Comparison of ENCODE assay signal across 15 cellular contexts in genomic region chr22:47446821-47447810, GRCh38.
A peak's percentile ranks its signal among the peaks of the same experiment; 100 is the strongest.
DNase-seq lines count a peak whose midpoint lies in the region; ATAC-seq and TF ChIP-seq lines count a peak whose summit lies in the region.
"Had no signal": no experiment of that assay in that cellular context is flagged by ENCODE, and none has a peak within 500 bp of the region (broad histone marks: within the 10 kb centered on the region; RNA-seq: fewer than 3 reads in every experiment).

No MANE protein-coding gene starts in this region.

- WGBS in esophagus muscularis mucosa = 90% methylated on average over 28 of the region's 28 CpGs

- H3K4me1 Mint-ChIP-seq in activated CD8-positive, alpha-beta memory T cell treated with anti-CD3 and anti-CD28 coated beads, Interleukin-2, amount 10 ng/mL, durations not matched to agents 7 days and 5 days = no peaks in the 10 kb centered on the region
- no peaks in the 10 kb centered on the region for H3K4me1 Mint-ChIP-seq in CD4-positive, alpha-beta T cell (ENCODE audit: low read depth)
- H3K4me1 Mint-ChIP-seq in effector memory CD8-positive, alpha-beta T cell (ENCODE audit: low read depth in 2 of 2) = peaks cover 4 to 6% of the 10 kb centered on the region in 2 donors
- H3K4me1 Mint-ChIP-seq: CD14-positive monocyte; CD8-positive, alpha-beta memory T cell; GM23338 had no signal

- no peaks in the 10 kb centered on the region for H3K36me3 ChIP-seq in esophagus muscularis mucosa

- CTCF ChIA-PET in activated CD8-positive, alpha-beta memory T cell treated with anti-CD3 and anti-CD28 coated beads, Interleukin-2, amount 10 ng/mL, durations not matched to agents 7 days and 5 days (lab: Charles Lee) = no interaction called here
- CTCF ChIA-PET in CD4-positive, alpha-beta T cell (lab: Charles Lee) = no interaction called here

- H3K27me3 ChIP-seq in esophagus muscularis mucosa = peaks cover 0 to 49% (median 0%) of the 10 kb centered on the region in 4 donors
- no peaks in the 10 kb centered on the region for H3K27me3 ChIP-seq in CD4-positive, alpha-beta T cell (ENCODE audit: control insufficient read depth, insufficient read depth, low read length)

- H3K9me3 ChIP-seq in esophagus muscularis mucosa = peaks cover 0 to 10% (median 0%) of the 10 kb centered on the region in 4 donors
- H3K9me3 ChIP-seq in CD4-positive, alpha-beta T cell (ENCODE audit: control insufficient read depth, low read length) = peaks cover 6% of the 10 kb centered on the region
- H3K9me3 ChIP-seq: Caco-2 had no signal

- peaks cover 13% of the 10 kb centered on the region for H3K9me3 Mint-ChIP-seq in activated CD8-positive, alpha-beta memory T cell treated with anti-CD3 and anti-CD28 coated beads, Interleukin-2, amount 10 ng/mL, durations not matched to agents 7 days and 5 days (ENCODE audit: low read depth)
- peaks cover 4% of the 10 kb centered on the region for H3K9me3 Mint-ChIP-seq in CD4-positive, alpha-beta T cell
- H3K9me3 Mint-ChIP-seq in effector memory CD8-positive, alpha-beta T cell = peaks cover 0 to 4% of the 10 kb centered on the region in 2 donors

- H3K27ac Mint-ChIP-seq in activated CD8-positive, alpha-beta memory T cell treated with anti-CD3 and anti-CD28 coated beads, Interleukin-2, amount 10 ng/mL, durations not matched to agents 7 days and 5 days = no peak overlapping the region
- no peak overlapping the region for H3K27ac Mint-ChIP-seq in CD4-positive, alpha-beta T cell
- H3K27ac Mint-ChIP-seq in effector memory CD8-positive, alpha-beta T cell = no peak overlapping the region
- H3K27ac Mint-ChIP-seq: CD14-positive monocyte, GM23338 had no signal

- H3K4me1 ChIP-seq in esophagus muscularis mucosa = no peaks in the 10 kb centered on the region
- H3K4me1 ChIP-seq: Caco-2 had no signal

- no peak overlapping the region for H3K4me3 ChIP-seq in esophagus muscularis mucosa
- H3K4me3 ChIP-seq: GM23338 had no signal

- H3K27ac ChIP-seq in esophagus muscularis mucosa (replicated peaks in 1 of 4) = no peak overlapping the region
- H3K27ac ChIP-seq in CD4-positive, alpha-beta T cell (ENCODE audit: low read depth, low read length) = no peak overlapping the region
- H3K27ac ChIP-seq: 22Rv1 had no signal

- H3K27me3 Mint-ChIP-seq in activated CD8-positive, alpha-beta memory T cell treated with anti-CD3 and anti-CD28 coated beads, Interleukin-2, amount 10 ng/mL, durations not matched to agents 7 days and 5 days = no peaks in the 10 kb centered on the region
- H3K27me3 Mint-ChIP-seq in CD4-positive, alpha-beta T cell = peaks cover 18% of the 10 kb centered on the region
- H3K27me3 Mint-ChIP-seq in effector memory CD8-positive, alpha-beta T cell = peaks cover 24 to 27% of the 10 kb centered on the region in 2 donors

- no peak overlapping the region for H3K4me3 Mint-ChIP-seq in activated CD8-positive, alpha-beta memory T cell treated with anti-CD3 and anti-CD28 coated beads, Interleukin-2, amount 10 ng/mL, durations not matched to agents 7 days and 5 days
- no peak overlapping the region for H3K4me3 Mint-ChIP-seq in CD4-positive, alpha-beta T cell
- H3K4me3 Mint-ChIP-seq in effector memory CD8-positive, alpha-beta T cell = no peak overlapping the region
- H3K4me3 Mint-ChIP-seq: CD14-positive monocyte; CD8-positive, alpha-beta memory T cell; GM23338 had no signal

- TF ChIP-seq EP300 in esophagus muscularis mucosa (IDR thresholded peaks at IDR 0.05) = no peak

- peaks cover 3% of the 10 kb centered on the region for H3K36me3 Mint-ChIP-seq in activated CD8-positive, alpha-beta memory T cell treated with anti-CD3 and anti-CD28 coated beads, Interleukin-2, amount 10 ng/mL, durations not matched to agents 7 days and 5 days
- no peaks in the 10 kb centered on the region for H3K36me3 Mint-ChIP-seq in CD4-positive, alpha-beta T cell (ENCODE audit: low read depth)
- H3K36me3 Mint-ChIP-seq in effector memory CD8-positive, alpha-beta T cell (ENCODE audit: insufficient read depth) = peaks cover 4% of the 10 kb centered on the region
- H3K36me3 Mint-ChIP-seq: CD14-positive monocyte had no signal

- ATAC-seq in activated CD8-positive, alpha-beta memory T cell treated with anti-CD3 and anti-CD28 coated beads, Interleukin-2, amount 10 ng/mL, durations not matched to agents 7 days and 5 days = no peak
- no peak for ATAC-seq in CD4-positive, alpha-beta T cell (ENCODE audit: poor library complexity)
- no peak for ATAC-seq in effector memory CD8-positive, alpha-beta T cell (replicated peaks)
- ATAC-seq: GM23338 had no signal

- POLR2A ChIA-PET in CD4-positive, alpha-beta T cell (lab: Charles Lee) = no interaction called here

- no peak for TF ChIP-seq POLR2A in esophagus muscularis mucosa (IDR thresholded peaks at IDR 0.05; ENCODE audit: low read depth)

- peak; percentile 19 for DNase-seq in activated CD8-positive, alpha-beta memory T cell treated with anti-CD3 and anti-CD28 coated beads for 24 hours
- DNase-seq in activated CD8-positive, alpha-beta memory T cell treated with anti-CD3 and anti-CD28 coated beads, Interleukin-2, amount 10 ng/mL, durations not matched to agents 7 days and 5 days = no peak
- peak; percentile 89 for DNase-seq in esophagus muscularis mucosa (ENCODE audit: extremely low spot score)
- DNase-seq in mesenteric fat pad (ENCODE audit: low spot score) = peak; percentile 78
- DNase-seq in ureter (ENCODE audit: low spot score) = peak; percentile 35
- no peak for DNase-seq in SW480 (ENCODE audit: low spot score)
- no peak for DNase-seq in CD4-positive, alpha-beta T cell
- DNase-seq in effector memory CD8-positive, alpha-beta T cell = no peak
- DNase-seq: Caco-2; CD8-positive, alpha-beta memory T cell; DMS53; H7 had no signal

- no peak for TF ChIP-seq CTCF in esophagus muscularis mucosa (IDR thresholded peaks at IDR 0.05)
- no peak for TF ChIP-seq CTCF in CD4-positive, alpha-beta T cell (IDR thresholded peaks at IDR 0.05)

- intact Hi-C loops in esophagus muscularis mucosa (cut with DNase I) = no loop called here
- intact Hi-C loops in CD4-positive, alpha-beta T cell (cut with DNase I, micrococcal nuclease) = no loop called here

Comparison
In these comparisons a context has a peak if more than half of its experiments do, and no peak if none do; other contexts are left out.
1. DNase-seq: peak in activated CD8-positive, alpha-beta memory T cell treated with anti-CD3 and anti-CD28 coated beads for 24 hours (single experiment), esophagus muscularis mucosa (single experiment), mesenteric fat pad (single experiment) and ureter (single experiment); none in activated CD8-positive, alpha-beta memory T cell treated with anti-CD3 and anti-CD28 coated beads, Interleukin-2, amount 10 ng/mL, durations not matched to agents 7 days and 5 days (single experiment), SW480 (single experiment), CD4-positive, alpha-beta T cell (0 of 10) and effector memory CD8-positive, alpha-beta T cell (0 of 3).